In the genomic region with DNA sequence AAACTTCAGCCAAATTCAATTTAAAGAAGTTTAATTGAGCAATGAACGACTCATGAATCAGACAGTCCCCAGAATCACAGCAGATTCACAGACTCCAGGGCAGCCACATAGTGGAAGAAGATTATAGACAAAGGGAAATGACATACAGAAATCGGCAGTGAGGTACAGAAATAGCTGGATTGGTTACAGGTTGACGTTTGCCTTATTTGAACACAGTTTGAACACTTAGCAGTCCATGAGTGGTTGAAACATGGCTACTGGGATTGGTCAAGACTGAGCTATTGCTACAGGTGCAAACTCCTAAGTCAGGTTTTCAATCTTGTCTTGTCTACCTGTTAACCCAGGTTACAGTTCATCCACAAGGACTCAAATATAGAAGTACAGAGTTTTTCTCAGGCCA, we compare ENCODE assay signal across 28 cellular contexts.
"Had no signal": no experiment of that assay in that cellular context is flagged by ENCODE, and none has a peak within 500 bp of the region (broad histone marks: within the 10 kb centered on the region; RNA-seq: fewer than 3 reads in every experiment).

No MANE protein-coding gene starts in this region.

- H3K4me3 Mint-ChIP-seq: stimulated activated effector memory CD8-positive, alpha-beta T cell treated with anti-CD3 and anti-CD28 coated beads, Interleukin-12 subunit alpha, Interleukin-12 subunit beta, amount 100 ng/mL, for 72 hours; stimulated activated memory B cell treated with anti-CD40 and anti-IgM and Interleukin-4, amounts not matched to agents 10 μg/mL and 1 μg/mL and 100 μg/mL, for 72 hours; stimulated activated naive B cell treated with anti-CD40 and anti-IgM and Interleukin-4, amounts not matched to agents 10 μg/mL and 1 μg/mL and 100 μg/mL, for 72 hours; stimulated activated naive CD8-positive, alpha-beta T cell treated with anti-CD3 and anti-CD28 coated beads, Interleukin-15, amount 100 ng/mL, for 72 hours; stimulated activated naive CD8-positive, alpha-beta T cell treated with anti-CD3 and anti-CD28 coated beads, Interleukin-15, Interleukin-2, amounts not matched to agents 100 ng/mL and 50 ng/mL, for 24 hours; type B pancreatic cell had no signal

- H3K9me3 Mint-ChIP-seq: type B pancreatic cell had no signal

- H3K4me1 ChIP-seq: stomach, suprapubic skin, testis, thyroid gland, tibial nerve, transverse colon, upper lobe of left lung, upper lobe of right lung, uterus, vagina had no signal

- H3K27ac ChIP-seq: stomach, suprapubic skin, testis, thoracic aorta, thyroid gland, tibial artery, tibial nerve, transverse colon, upper lobe of left lung, upper lobe of right lung, uterus, vagina had no signal

- H3K36me3 Mint-ChIP-seq: stimulated activated effector memory CD8-positive, alpha-beta T cell treated with anti-CD3 and anti-CD28 coated beads, Interleukin-12 subunit alpha, Interleukin-12 subunit beta, amount 100 ng/mL, for 72 hours; stimulated activated memory B cell treated with anti-CD40 and anti-IgM and Interleukin-4, amounts not matched to agents 10 μg/mL and 1 μg/mL and 100 μg/mL, for 72 hours; stimulated activated naive B cell treated with anti-CD40 and anti-IgM and Interleukin-4, amounts not matched to agents 10 μg/mL and 1 μg/mL and 100 μg/mL, for 72 hours; type B pancreatic cell had no signal

- H3K27me3 ChIP-seq: stomach, suprapubic skin, testis, thyroid gland, tibial artery, tibial nerve, transverse colon, upper lobe of left lung, upper lobe of right lung, uterus, vagina had no signal

- H3K9me3 ChIP-seq: stomach, suprapubic skin, testis, thoracic aorta, thyroid gland, tibial artery, tibial nerve, transverse colon, upper lobe of left lung, upper lobe of right lung, uterus, vagina had no signal

- H3K27ac Mint-ChIP-seq: stimulated activated effector memory CD8-positive, alpha-beta T cell treated with anti-CD3 and anti-CD28 coated beads, Interleukin-12 subunit alpha, Interleukin-12 subunit beta, amount 100 ng/mL, for 72 hours; stimulated activated memory B cell treated with anti-CD40 and anti-IgM and Interleukin-4, amounts not matched to agents 10 μg/mL and 1 μg/mL and 100 μg/mL, for 72 hours; stimulated activated naive B cell treated with anti-CD40 and anti-IgM and Interleukin-4, amounts not matched to agents 10 μg/mL and 1 μg/mL and 100 μg/mL, for 72 hours; stimulated activated naive CD8-positive, alpha-beta T cell treated with anti-CD3 and anti-CD28 coated beads, Interleukin-15, amount 100 ng/mL, for 72 hours; stimulated activated naive CD8-positive, alpha-beta T cell treated with anti-CD3 and anti-CD28 coated beads, Interleukin-15, Interleukin-2, amounts not matched to agents 100 ng/mL and 50 ng/mL, for 24 hours; type B pancreatic cell had no signal

- H3K4me3 ChIP-seq: stomach, suprapubic skin, testis, thoracic aorta, thyroid gland, tibial artery, tibial nerve, transverse colon, upper lobe of left lung, upper lobe of right lung, uterus, vagina had no signal

- ATAC-seq: stimulated activated effector memory CD8-positive, alpha-beta T cell treated with anti-CD3 and anti-CD28 coated beads, Interleukin-12 subunit alpha, Interleukin-12 subunit beta, amount 100 ng/mL, for 72 hours; stimulated activated memory B cell treated with anti-CD40 and anti-IgM and Interleukin-4, amounts not matched to agents 10 μg/mL and 1 μg/mL and 100 μg/mL, for 72 hours; stimulated activated naive B cell treated with anti-CD40 and anti-IgM and Interleukin-4, amounts not matched to agents 10 μg/mL and 1 μg/mL and 100 μg/mL, for 72 hours; stimulated activated naive CD8-positive, alpha-beta T cell treated with anti-CD3 and anti-CD28 coated beads, Interleukin-15, amount 100 ng/mL, for 72 hours; stimulated activated naive CD8-positive, alpha-beta T cell treated with anti-CD3 and anti-CD28 coated beads, Interleukin-15, Interleukin-2, amounts not matched to agents 100 U/mL and 50 U/mL, for 24 hours; upper lobe of right lung had no signal

- DNase-seq: stimulated activated CD4-positive, alpha-beta T cell treated with anti-CD3 and anti-CD28 coated beads, Interleukin-2, amount 100 ng/mL, for 48 hours; stimulated activated CD4-positive, alpha-beta T cell treated with anti-CD3 and anti-CD28 coated beads, Interleukin-4, amount 100 ng/mL, for 1 hour; stimulated activated CD4-positive, alpha-beta T cell treated with anti-CD3 and anti-CD28 coated beads, Interleukin-4, amount 100 ng/mL, for 24 hours; stimulated activated CD4-positive, alpha-beta T cell treated with anti-CD3 and anti-CD28 coated beads, Interleukin-4, amount 100 ng/mL, for 4 hours; stimulated activated CD8-positive, alpha-beta memory T cell treated with anti-CD3 and anti-CD28 coated beads, Interleukin-4, amount 100 ng/mL, for 48 hours; stimulated activated naive B cell treated with anti-CD40 and anti-IgM and Interleukin-4, amounts not matched to agents 10 μg/mL and 1 μg/mL and 100 μg/mL, for 72 hours; stimulated activated naive CD4-positive, alpha-beta T cell; stimulated activated naive CD4-positive, alpha-beta T cell treated with Interleukin-2 at 50 U/mL for 16 hours; stimulated activated naive CD8-positive, alpha-beta T cell treated with anti-CD3 and anti-CD28 coated beads, Interleukin-15, amount 100 ng/mL, for 72 hours; stimulated activated naive CD8-positive, alpha-beta T cell treated with anti-CD3 and anti-CD28 coated beads, Interleukin-15, Interleukin-2, amounts not matched to agents 100 U/mL and 50 U/mL, for 24 hours; stomach; substantia nigra; testis; thyroid gland; tibial artery; transverse colon; trophoblast cell; upper lobe of left lung; upper lobe of right lung; uterus had no signal

- H3K27me3 Mint-ChIP-seq: stimulated activated memory B cell treated with anti-CD40 and anti-IgM and Interleukin-4, amounts not matched to agents 10 μg/mL and 1 μg/mL and 100 μg/mL, for 72 hours; stimulated activated naive B cell treated with anti-CD40 and anti-IgM and Interleukin-4, amounts not matched to agents 10 μg/mL and 1 μg/mL and 100 μg/mL, for 72 hours; stimulated activated naive CD8-positive, alpha-beta T cell treated with anti-CD3 and anti-CD28 coated beads, Interleukin-15, amount 100 ng/mL, for 72 hours; stimulated activated naive CD8-positive, alpha-beta T cell treated with anti-CD3 and anti-CD28 coated beads, Interleukin-15, Interleukin-2, amounts not matched to agents 100 ng/mL and 50 ng/mL, for 24 hours; type B pancreatic cell had no signal

- H3K4me1 Mint-ChIP-seq: stimulated activated effector memory CD8-positive, alpha-beta T cell treated with anti-CD3 and anti-CD28 coated beads, Interleukin-12 subunit alpha, Interleukin-12 subunit beta, amount 100 ng/mL, for 72 hours; stimulated activated memory B cell treated with anti-CD40 and anti-IgM and Interleukin-4, amounts not matched to agents 10 μg/mL and 1 μg/mL and 100 μg/mL, for 72 hours; stimulated activated naive B cell treated with anti-CD40 and anti-IgM and Interleukin-4, amounts not matched to agents 10 μg/mL and 1 μg/mL and 100 μg/mL, for 72 hours; stimulated activated naive CD8-positive, alpha-beta T cell treated with anti-CD3 and anti-CD28 coated beads, Interleukin-15, amount 100 ng/mL, for 72 hours had no signal

- H3K36me3 ChIP-seq: stomach, suprapubic skin, thoracic aorta, thyroid gland, tibial artery, tibial nerve, transverse colon, upper lobe of left lung, upper lobe of right lung, uterus, vagina had no signal
